In the genomic region with DNA sequence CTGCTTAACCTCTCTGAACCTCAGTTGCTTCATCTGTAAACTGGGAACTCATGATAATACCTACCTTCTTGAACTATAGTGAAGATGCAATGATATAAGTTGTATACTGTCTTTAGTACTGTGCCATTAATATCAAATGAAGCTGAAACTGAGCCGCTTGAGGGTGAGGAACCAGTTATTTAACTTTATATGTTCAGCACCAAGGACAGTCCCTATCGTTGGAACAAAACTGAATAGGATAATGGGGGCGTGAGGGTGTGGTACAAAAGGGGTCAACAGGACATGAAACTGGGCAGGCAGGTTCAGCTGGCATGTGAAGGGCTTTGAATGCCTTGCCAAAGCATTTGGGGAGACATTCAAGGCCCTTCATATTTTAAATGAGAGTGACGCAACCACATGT, we compare ENCODE assay signal across 15 cellular contexts.
DNase-seq lines count a peak whose midpoint lies in the region; ATAC-seq and FAIRE-seq lines count a peak whose summit lies in the region.
"Had no signal": no experiment of that assay in that cellular context is flagged by ENCODE, and none has a peak within 500 bp of the region (broad histone marks: within the 10 kb centered on the region; RNA-seq: fewer than 3 reads in every experiment).

No MANE protein-coding gene starts in this region.

- FAIRE-seq in HTR-8/SVneo (lab: Jason Lieb, UNC): peak; percentile 44

- ATAC-seq in GM18868 (IDR thresholded peaks at IDR 0.05; ENCODE audit: unreplicated experiment): no peak

- DNase-seq in ELR (ENCODE audit: low read depth): peak; percentile 11
- DNase-seq in HTR-8/SVneo (ENCODE audit: insufficient read length, low spot score): no peak
- peak; percentile 8 for DNase-seq in astrocyte of the hippocampus (ENCODE audit: low read depth, low spot score)
- DNase-seq in iPS-NIHi7 (ENCODE audit: extremely low spot score): peak; percentile 35
- no peak for DNase-seq in stimulated activated CD8-positive, alpha-beta memory T cell treated with anti-CD3 and anti-CD28 coated beads, Interleukin-4, amount 100 ng/mL, for 48 hours
- no peak for DNase-seq in activated T-cell treated with anti-CD3 and anti-CD28 coated beads, Interleukin-2, amount 50 U/mL, for 1 hour
- DNase-seq: CD4-positive, CD25-positive, alpha-beta regulatory T cell; DMS153; NCI-H1105 treated with DMSO at 0.1 percent for 48 hours; NCI-H1694 treated with DMSO at 0.1 percent for 48 hours; NCI-H2107; NCI-H69; NK-92 treated with Interleukin-12 subunit alpha and Interleukin-12 subunit beta, amount 100 ng/mL, for 24 hours; SHP77 treated with DMSO at 0.1 percent for 48 hours had no signal

Comparison
In these comparisons a context has a peak if more than half of its experiments do, and no peak if none do; other contexts are left out.
1. DNase-seq: peak in ELR (single experiment), astrocyte of the hippocampus (single experiment) and iPS-NIHi7 (single experiment); none in HTR-8/SVneo (single experiment), stimulated activated CD8-positive, alpha-beta memory T cell treated with anti-CD3 and anti-CD28 coated beads, Interleukin-4, amount 100 ng/mL, for 48 hours (single experiment) and activated T-cell treated with anti-CD3 and anti-CD28 coated beads, Interleukin-2, amount 50 U/mL, for 1 hour (single experiment).